ENCODE assay signal across 1 cellular context in the genomic region with DNA sequence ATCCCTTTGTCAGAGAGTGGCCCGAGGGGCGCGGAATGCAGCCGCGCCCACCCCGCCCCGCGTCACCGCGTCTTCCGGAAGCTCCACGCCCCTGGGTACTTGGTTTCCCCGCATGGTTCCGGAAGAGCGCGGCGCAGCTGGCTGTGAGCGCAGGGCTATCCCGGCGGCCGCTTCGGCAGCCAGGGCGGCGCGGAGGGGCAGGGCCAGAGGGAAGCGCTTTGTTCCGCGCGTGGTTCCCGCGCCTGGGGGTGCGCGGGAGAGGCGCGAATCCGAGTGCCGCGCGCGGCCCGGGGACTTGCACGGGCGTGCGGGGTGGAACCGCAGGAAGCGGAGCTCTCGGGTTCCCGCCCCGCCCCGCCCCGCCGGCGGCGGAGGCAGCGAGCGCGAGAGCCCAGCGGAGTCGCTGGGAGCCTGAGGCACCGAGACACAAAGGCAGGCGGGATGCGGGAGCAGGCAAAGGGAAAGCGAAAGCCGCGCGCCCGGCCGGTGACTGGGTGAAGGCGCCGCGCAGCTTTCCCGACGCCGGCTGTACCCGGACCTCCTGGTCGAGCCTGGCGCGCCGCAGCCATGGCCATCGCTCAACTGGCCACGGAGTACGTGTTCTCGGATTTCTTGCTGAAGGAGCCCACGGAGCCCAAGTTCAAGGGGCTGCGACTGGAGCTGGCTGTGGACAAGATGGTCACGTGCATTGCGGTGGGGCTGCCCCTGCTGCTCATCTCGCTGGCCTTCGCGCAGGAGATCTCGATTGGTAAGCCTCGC.
TF ChIP-seq lines count a peak whose summit lies in the region.

A gene with protein sequence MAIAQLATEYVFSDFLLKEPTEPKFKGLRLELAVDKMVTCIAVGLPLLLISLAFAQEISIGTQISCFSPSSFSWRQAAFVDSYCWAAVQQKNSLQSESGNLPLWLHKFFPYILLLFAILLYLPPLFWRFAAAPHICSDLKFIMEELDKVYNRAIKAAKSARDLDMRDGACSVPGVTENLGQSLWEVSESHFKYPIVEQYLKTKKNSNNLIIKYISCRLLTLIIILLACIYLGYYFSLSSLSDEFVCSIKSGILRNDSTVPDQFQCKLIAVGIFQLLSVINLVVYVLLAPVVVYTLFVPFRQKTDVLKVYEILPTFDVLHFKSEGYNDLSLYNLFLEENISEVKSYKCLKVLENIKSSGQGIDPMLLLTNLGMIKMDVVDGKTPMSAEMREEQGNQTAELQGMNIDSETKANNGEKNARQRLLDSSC (plus strand): TSS at position 96 of the 759 bp plus-strand sequence. CDS start 472 bp downstream, at position 568.

TF ChIP-seq in GM12878, 131 proteins besides CTCF, POLR2A, EP300 and RAD21 (continued from another document and continues in another):
- TF ChIP-seq, protein P1, sequence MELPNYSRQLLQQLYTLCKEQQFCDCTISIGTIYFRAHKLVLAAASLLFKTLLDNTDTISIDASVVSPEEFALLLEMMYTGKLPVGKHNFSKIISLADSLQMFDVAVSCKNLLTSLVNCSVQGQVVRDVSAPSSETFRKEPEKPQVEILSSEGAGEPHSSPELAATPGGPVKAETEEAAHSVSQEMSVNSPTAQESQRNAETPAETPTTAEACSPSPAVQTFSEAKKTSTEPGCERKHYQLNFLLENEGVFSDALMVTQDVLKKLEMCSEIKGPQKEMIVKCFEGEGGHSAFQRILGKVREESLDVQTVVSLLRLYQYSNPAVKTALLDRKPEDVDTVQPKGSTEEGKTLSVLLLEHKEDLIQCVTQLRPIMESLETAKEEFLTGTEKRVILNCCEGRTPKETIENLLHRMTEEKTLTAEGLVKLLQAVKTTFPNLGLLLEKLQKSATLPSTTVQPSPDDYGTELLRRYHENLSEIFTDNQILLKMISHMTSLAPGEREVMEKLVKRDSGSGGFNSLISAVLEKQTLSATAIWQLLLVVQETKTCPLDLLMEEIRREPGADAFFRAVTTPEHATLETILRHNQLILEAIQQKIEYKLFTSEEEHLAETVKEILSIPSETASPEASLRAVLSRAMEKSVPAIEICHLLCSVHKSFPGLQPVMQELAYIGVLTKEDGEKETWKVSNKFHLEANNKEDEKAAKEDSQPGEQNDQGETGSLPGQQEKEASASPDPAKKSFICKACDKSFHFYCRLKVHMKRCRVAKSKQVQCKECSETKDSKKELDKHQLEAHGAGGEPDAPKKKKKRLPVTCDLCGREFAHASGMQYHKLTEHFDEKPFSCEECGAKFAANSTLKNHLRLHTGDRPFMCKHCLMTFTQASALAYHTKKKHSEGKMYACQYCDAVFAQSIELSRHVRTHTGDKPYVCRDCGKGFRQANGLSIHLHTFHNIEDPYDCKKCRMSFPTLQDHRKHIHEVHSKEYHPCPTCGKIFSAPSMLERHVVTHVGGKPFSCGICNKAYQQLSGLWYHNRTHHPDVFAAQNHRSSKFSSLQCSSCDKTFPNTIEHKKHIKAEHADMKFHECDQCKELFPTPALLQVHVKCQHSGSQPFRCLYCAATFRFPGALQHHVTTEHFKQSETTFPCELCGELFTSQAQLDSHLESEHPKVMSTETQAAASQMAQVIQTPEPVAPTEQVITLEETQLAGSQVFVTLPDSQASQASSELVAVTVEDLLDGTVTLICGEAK (IDR thresholded peaks at IDR 0.05; ENCODE audit: borderline replicate concordance): no peak; the same call in 1 of the 2 replicates
- TF ChIP-seq SRF (IDR thresholded peaks at IDR 0.05; ENCODE audit: low read depth in 2 of 2, low read length in 2 of 2) (peak; percentile 18 to 80; a peak in 2 of 4 replicates), RUNX3 (IDR thresholded peaks at IDR 0.05; ENCODE audit: low read length) (peak; percentile 68), ZNF24 (IDR thresholded peaks at IDR 0.05) (no peak), SUZ12 (IDR thresholded peaks at IDR 0.05; ENCODE audit: unreplicated experiment) (no peak), MEF2A (IDR thresholded peaks at IDR 0.05; ENCODE audit: insufficient read depth, low read depth, low read length) (no peak), RCOR1 (conservative IDR thresholded peaks at IDR 0.05; ENCODE audit: low read depth, low read length) (no peak), CREM (IDR thresholded peaks at IDR 0.05; ENCODE audit: low read depth) (peak; percentile 50), GATAD2B (conservative IDR thresholded peaks at IDR 0.05; ENCODE audit: low read depth) (peak; percentile 66; the same call in 1 of the 2 replicates), LARP7 (IDR thresholded peaks at IDR 0.05) (peak; percentile 80; the same call in 1 of the 2 replicates), BACH1 (IDR thresholded peaks at IDR 0.05; ENCODE audit: borderline replicate concordance) (peak; percentile 50; the same call in 1 of the 2 replicates), KLF5 (IDR thresholded peaks at IDR 0.05; ENCODE audit: partially characterized antibody) (no peak), BCL11A (IDR thresholded peaks at IDR 0.05; ENCODE audit: low read depth, low read length) (no peak), MYB (IDR thresholded peaks at IDR 0.05; ENCODE audit: borderline replicate concordance, low read depth, low read length) (no peak), RB1 (IDR thresholded peaks at IDR 0.05; ENCODE audit: borderline replicate concordance) (peak; percentile 42; the same call in 1 of the 2 replicates), TCF12 (IDR thresholded peaks at IDR 0.05; ENCODE audit: low read depth, low read length) (peak; percentile 75), ZBED1 (IDR thresholded peaks at IDR 0.05; ENCODE audit: borderline replicate concordance) (no peak; the same call in 1 of the 2 replicates), BHLHE40 (IDR thresholded peaks at IDR 0.05; ENCODE audit: borderline replicate concordance in 1 of 2, low read depth in 2 of 2, low read length in 1 of 2) (peak; percentile 93 to 98), EZH2 (IDR thresholded peaks at IDR 0.05; ENCODE audit: borderline replicate concordance, control insufficient read depth, low read depth, low read length) (no peak), ASH2L (IDR thresholded peaks at IDR 0.05; ENCODE audit: borderline replicate concordance, low read depth) (peak; percentile 98; the same call in 1 of the 2 replicates), ATF3 (IDR thresholded peaks at IDR 0.05; ENCODE audit: borderline replicate concordance, extremely low read depth, low read depth, low read length) (0 out of 2 replicates have a peak, but pooled peaks have one; percentile 20), NFIC (IDR thresholded peaks at IDR 0.05; ENCODE audit: low read depth, low read length) (no peak), CEBPB (IDR thresholded peaks at IDR 0.05; ENCODE audit: borderline replicate concordance in 1 of 2, low read depth in 2 of 2, low read length in 2 of 2) (no peak), JUNB (IDR thresholded peaks at IDR 0.05) (no peak), DPF2 (IDR thresholded peaks at IDR 0.05) (peak; percentile 79), NBN (IDR thresholded peaks at IDR 0.05) (peak; percentile 39; the same call in 1 of the 2 replicates), CBX5 (IDR thresholded peaks at IDR 0.05; ENCODE audit: low read depth) (no peak), YBX1 (IDR thresholded peaks at IDR 0.05) (no peak), SUPT20H (IDR thresholded peaks at IDR 0.05; ENCODE audit: borderline replicate concordance, control insufficient read depth, low read depth, low read length) (no peak), STAT3 (IDR thresholded peaks at IDR 0.05; ENCODE audit: low read depth, low read length) (no peak), NKRF (conservative IDR thresholded peaks at IDR 0.05) (0 out of 2 replicates have a peak, but pooled peaks have one; percentile 71), SREBF1 (IDR thresholded peaks at IDR 0.05; ENCODE audit: low read length) (no peak), SIX5 (IDR thresholded peaks at IDR 0.05; ENCODE audit: low read depth, low read length, severe bottlenecking) (no peak), NFXL1 (IDR thresholded peaks at IDR 0.05; ENCODE audit: borderline replicate concordance) (no peak), BCLAF1 (IDR thresholded peaks at IDR 0.05) (no peak), HDAC2 (IDR thresholded peaks at IDR 0.05) (no peak), MYC (IDR thresholded peaks at IDR 0.05; ENCODE audit: insufficient read depth, insufficient read length, insufficient replicate concordance, low read length, severe bottlenecking) (peak; percentile 5), PKNOX1 (IDR thresholded peaks at IDR 0.05) (no peak), SMAD5 (IDR thresholded peaks at IDR 0.05; ENCODE audit: low read depth) (peak; percentile 46; the same call in 1 of the 2 replicates), E2F4 (IDR thresholded peaks at IDR 0.05; ENCODE audit: low read depth, low read length) (no peak), MTA3 (IDR thresholded peaks at IDR 0.05; ENCODE audit: borderline replicate concordance, low read length) (no peak), PML (IDR thresholded peaks at IDR 0.05; ENCODE audit: low read length) (peak; percentile 64), ZNF207 (IDR thresholded peaks at IDR 0.05; ENCODE audit: borderline replicate concordance) (peak; percentile 36; the same call in 1 of the 2 replicates), ETV6 (conservative IDR thresholded peaks at IDR 0.05 in 1 of 2, IDR thresholded peaks at IDR 0.05 in 1 of 2; ENCODE audit: borderline replicate concordance in 1 of 2, low read depth in 1 of 2) (peak in 1 of 2 experiments; percentile 70; a peak in 1 of 4 replicates), NRF1 (conservative IDR thresholded peaks at IDR 0.05; ENCODE audit: low read depth, low read length) (no peak), SMAD1 (IDR thresholded peaks at IDR 0.05; ENCODE audit: low read depth, partially characterized antibody) (no peak), TAF1 (IDR thresholded peaks at IDR 0.05; ENCODE audit: borderline replicate concordance, low read depth, low read length) (peak; percentile 55; the same call in 1 of the 2 replicates), IRF4 (IDR thresholded peaks at IDR 0.05; ENCODE audit: low read depth, low read length) (no peak), POLR2AphosphoS5 (IDR thresholded peaks at IDR 0.05; ENCODE audit: low read length) (peak; percentile 67; the same call in 1 of the 2 replicates), CHD2 (IDR thresholded peaks at IDR 0.05; ENCODE audit: borderline replicate concordance, low read depth, low read length) (0 out of 2 replicates have a peak, but pooled peaks have one; percentile 40)
- TF ChIP-seq, protein P2, sequence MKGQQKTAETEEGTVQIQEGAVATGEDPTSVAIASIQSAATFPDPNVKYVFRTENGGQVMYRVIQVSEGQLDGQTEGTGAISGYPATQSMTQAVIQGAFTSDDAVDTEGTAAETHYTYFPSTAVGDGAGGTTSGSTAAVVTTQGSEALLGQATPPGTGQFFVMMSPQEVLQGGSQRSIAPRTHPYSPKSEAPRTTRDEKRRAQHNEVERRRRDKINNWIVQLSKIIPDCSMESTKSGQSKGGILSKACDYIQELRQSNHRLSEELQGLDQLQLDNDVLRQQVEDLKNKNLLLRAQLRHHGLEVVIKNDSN (IDR thresholded peaks at IDR 0.05; ENCODE audit: borderline replicate concordance, extremely low read length, insufficient read depth, low read depth, low read length): peak; percentile 80
